ENCODE assay signal across 1 cellular context in genomic region chr20:35257175-35257909, GRCh38.
TF ChIP-seq lines count a peak whose summit lies in the region.

No MANE protein-coding gene starts in this region.

TF ChIP-seq in HEK293, 187 proteins besides CTCF, POLR2A, EP300 and RAD21 (continued from another document):
- TF ChIP-seq ELK4 (IDR thresholded peaks at IDR 0.05; ENCODE audit: borderline replicate concordance, low read depth, low read length) (no peak), ZIC2 (tag by site-specific recombination; IDR thresholded peaks at IDR 0.05) (no peak), ZNF747 (tag by site-specific recombination; IDR thresholded peaks at IDR 0.05) (no peak), ZNF600 (tag by site-specific recombination; IDR thresholded peaks at IDR 0.05) (0 out of 2 replicates have a peak, but pooled peaks have one; percentile 33), ZNF473 (tag by site-specific recombination; IDR thresholded peaks at IDR 0.05) (no peak), ZNF23 (tag by site-specific recombination; IDR thresholded peaks at IDR 0.05; ENCODE audit: borderline replicate concordance) (no peak), ZNF391 (tag by site-specific recombination; IDR thresholded peaks at IDR 0.05; ENCODE audit: borderline replicate concordance, low read depth) (no peak), KLF16 (tag by site-specific recombination; IDR thresholded peaks at IDR 0.05) (no peak), ZNF433 (tag by site-specific recombination; IDR thresholded peaks at IDR 0.05; ENCODE audit: low read depth) (no peak), PRDM4 (tag by site-specific recombination; IDR thresholded peaks at IDR 0.05) (no peak), ZNF324 (tag by site-specific recombination; IDR thresholded peaks at IDR 0.05) (no peak), ZNF112 (tag by site-specific recombination; IDR thresholded peaks at IDR 0.05) (no peak), ZNF157 (tag by site-specific recombination; IDR thresholded peaks at IDR 0.05) (no peak), ZSCAN23 (tag by site-specific recombination; IDR thresholded peaks at IDR 0.05) (no peak), ZNF785 (tag by site-specific recombination; IDR thresholded peaks at IDR 0.05) (no peak), ZNF148 (tag by site-specific recombination; IDR thresholded peaks at IDR 0.05; ENCODE audit: borderline replicate concordance) (no peak), BCL11A (tag by site-specific recombination; IDR thresholded peaks at IDR 0.05; ENCODE audit: low read depth) (no peak), ZNF664 (tag by site-specific recombination; IDR thresholded peaks at IDR 0.05) (0 out of 2 replicates have a peak, but pooled peaks have one; percentile 47)
- TF ChIP-seq, protein P1, sequence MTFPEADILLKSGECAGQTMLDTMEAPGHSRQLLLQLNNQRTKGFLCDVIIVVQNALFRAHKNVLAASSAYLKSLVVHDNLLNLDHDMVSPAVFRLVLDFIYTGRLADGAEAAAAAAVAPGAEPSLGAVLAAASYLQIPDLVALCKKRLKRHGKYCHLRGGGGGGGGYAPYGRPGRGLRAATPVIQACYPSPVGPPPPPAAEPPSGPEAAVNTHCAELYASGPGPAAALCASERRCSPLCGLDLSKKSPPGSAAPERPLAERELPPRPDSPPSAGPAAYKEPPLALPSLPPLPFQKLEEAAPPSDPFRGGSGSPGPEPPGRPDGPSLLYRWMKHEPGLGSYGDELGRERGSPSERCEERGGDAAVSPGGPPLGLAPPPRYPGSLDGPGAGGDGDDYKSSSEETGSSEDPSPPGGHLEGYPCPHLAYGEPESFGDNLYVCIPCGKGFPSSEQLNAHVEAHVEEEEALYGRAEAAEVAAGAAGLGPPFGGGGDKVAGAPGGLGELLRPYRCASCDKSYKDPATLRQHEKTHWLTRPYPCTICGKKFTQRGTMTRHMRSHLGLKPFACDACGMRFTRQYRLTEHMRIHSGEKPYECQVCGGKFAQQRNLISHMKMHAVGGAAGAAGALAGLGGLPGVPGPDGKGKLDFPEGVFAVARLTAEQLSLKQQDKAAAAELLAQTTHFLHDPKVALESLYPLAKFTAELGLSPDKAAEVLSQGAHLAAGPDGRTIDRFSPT (tag by site-specific recombination; IDR thresholded peaks at IDR 0.05) = no peak
- TF ChIP-seq, protein P2, sequence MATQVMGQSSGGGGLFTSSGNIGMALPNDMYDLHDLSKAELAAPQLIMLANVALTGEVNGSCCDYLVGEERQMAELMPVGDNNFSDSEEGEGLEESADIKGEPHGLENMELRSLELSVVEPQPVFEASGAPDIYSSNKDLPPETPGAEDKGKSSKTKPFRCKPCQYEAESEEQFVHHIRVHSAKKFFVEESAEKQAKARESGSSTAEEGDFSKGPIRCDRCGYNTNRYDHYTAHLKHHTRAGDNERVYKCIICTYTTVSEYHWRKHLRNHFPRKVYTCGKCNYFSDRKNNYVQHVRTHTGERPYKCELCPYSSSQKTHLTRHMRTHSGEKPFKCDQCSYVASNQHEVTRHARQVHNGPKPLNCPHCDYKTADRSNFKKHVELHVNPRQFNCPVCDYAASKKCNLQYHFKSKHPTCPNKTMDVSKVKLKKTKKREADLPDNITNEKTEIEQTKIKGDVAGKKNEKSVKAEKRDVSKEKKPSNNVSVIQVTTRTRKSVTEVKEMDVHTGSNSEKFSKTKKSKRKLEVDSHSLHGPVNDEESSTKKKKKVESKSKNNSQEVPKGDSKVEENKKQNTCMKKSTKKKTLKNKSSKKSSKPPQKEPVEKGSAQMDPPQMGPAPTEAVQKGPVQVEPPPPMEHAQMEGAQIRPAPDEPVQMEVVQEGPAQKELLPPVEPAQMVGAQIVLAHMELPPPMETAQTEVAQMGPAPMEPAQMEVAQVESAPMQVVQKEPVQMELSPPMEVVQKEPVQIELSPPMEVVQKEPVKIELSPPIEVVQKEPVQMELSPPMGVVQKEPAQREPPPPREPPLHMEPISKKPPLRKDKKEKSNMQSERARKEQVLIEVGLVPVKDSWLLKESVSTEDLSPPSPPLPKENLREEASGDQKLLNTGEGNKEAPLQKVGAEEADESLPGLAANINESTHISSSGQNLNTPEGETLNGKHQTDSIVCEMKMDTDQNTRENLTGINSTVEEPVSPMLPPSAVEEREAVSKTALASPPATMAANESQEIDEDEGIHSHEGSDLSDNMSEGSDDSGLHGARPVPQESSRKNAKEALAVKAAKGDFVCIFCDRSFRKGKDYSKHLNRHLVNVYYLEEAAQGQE (tag by site-specific recombination; IDR thresholded peaks at IDR 0.05) = 0 out of 2 replicates have a peak, but pooled peaks have one; percentile 40
- TF ChIP-seq, protein P3, sequence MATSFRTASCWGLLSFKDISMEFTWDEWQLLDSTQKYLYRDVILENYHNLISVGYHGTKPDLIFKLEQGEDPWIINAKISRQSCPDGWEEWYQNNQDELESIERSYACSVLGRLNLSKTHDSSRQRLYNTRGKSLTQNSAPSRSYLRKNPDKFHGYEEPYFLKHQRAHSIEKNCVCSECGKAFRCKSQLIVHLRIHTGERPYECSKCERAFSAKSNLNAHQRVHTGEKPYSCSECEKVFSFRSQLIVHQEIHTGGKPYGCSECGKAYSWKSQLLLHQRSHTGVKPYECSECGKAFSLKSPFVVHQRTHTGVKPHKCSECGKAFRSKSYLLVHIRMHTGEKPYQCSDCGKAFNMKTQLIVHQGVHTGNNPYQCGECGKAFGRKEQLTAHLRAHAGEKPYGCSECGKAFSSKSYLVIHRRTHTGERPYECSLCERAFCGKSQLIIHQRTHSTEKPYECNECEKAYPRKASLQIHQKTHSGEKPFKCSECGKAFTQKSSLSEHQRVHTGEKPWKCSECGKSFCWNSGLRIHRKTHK (tag by site-specific recombination; IDR thresholded peaks at IDR 0.05) = no peak
- TF ChIP-seq, protein P4, sequence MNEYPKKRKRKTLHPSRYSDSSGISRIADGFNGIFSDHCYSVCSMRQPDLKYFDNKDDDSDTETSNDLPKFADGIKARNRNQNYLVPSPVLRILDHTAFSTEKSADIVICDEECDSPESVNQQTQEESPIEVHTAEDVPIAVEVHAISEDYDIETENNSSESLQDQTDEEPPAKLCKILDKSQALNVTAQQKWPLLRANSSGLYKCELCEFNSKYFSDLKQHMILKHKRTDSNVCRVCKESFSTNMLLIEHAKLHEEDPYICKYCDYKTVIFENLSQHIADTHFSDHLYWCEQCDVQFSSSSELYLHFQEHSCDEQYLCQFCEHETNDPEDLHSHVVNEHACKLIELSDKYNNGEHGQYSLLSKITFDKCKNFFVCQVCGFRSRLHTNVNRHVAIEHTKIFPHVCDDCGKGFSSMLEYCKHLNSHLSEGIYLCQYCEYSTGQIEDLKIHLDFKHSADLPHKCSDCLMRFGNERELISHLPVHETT (tag by site-specific recombination; IDR thresholded peaks at IDR 0.05) = no peak
- TF ChIP-seq, protein P5, sequence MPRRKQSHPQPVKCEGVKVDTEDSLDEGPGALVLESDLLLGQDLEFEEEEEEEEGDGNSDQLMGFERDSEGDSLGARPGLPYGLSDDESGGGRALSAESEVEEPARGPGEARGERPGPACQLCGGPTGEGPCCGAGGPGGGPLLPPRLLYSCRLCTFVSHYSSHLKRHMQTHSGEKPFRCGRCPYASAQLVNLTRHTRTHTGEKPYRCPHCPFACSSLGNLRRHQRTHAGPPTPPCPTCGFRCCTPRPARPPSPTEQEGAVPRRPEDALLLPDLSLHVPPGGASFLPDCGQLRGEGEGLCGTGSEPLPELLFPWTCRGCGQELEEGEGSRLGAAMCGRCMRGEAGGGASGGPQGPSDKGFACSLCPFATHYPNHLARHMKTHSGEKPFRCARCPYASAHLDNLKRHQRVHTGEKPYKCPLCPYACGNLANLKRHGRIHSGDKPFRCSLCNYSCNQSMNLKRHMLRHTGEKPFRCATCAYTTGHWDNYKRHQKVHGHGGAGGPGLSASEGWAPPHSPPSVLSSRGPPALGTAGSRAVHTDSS (tag by site-specific recombination; IDR thresholded peaks at IDR 0.05) = no peak
